Comparison of ENCODE assay signal across 22 cellular contexts in genomic region chr3:58200846-58201355, GRCh38. TPM values are rescaled to one million over a fixed set of nuclear protein-coding genes. Genes with fewer than 3 reads are reported as not detected.
A peak's percentile ranks its signal among the peaks of the same experiment; 100 is the strongest.
DNase-seq lines count a peak whose midpoint lies in the region; ATAC-seq, FAIRE-seq and TF ChIP-seq lines count a peak whose summit lies in the region.
"Had no signal": no experiment of that assay in that cellular context is flagged by ENCODE, and none has a peak within 500 bp of the region (broad histone marks: within the 10 kb centered on the region; RNA-seq: fewer than 3 reads in every experiment).

No MANE protein-coding gene starts in this region.

- CTCF ChIA-PET in PC-3 (lab: Charles Lee), result no interaction called here

- H3K36me3 ChIP-seq in lower lobe of right lung (no peaks in the 10 kb centered on the region), testis (ENCODE audit: low read depth, missing control alignments) (no peaks in the 10 kb centered on the region), PC-3 (ENCODE audit: low read depth, low read length) (no peaks in the 10 kb centered on the region)
- H3K36me3 ChIP-seq: thoracic aorta had no signal

- H3K4me3 ChIP-seq in lower lobe of right lung (no peak overlapping the region), testis (no peak overlapping the region), PC-3 (ENCODE audit: low read length) (no peak overlapping the region)
- H3K4me3 ChIP-seq: thoracic aorta had no signal

- H3K27me3 ChIP-seq in lower lobe of right lung (ENCODE audit: low read depth), result no peaks in the 10 kb centered on the region
- H3K27me3 ChIP-seq in testis, result no peaks in the 10 kb centered on the region
- no peaks in the 10 kb centered on the region for H3K27me3 ChIP-seq in PC-3 (ENCODE audit: low read length)

- intact Hi-C loops in lower lobe of right lung (cut with DNase I), result no loop called here
- intact Hi-C loops in testis (cut with DNase I; ENCODE audit: low total_unique reads), result no loop called here
- intact Hi-C loops in PC-3 (cut with micrococcal nuclease), result no loop called here

- no peak for ATAC-seq in lower lobe of right lung
- ATAC-seq in PC-3, result no peak
- ATAC-seq: activated naive CD8-positive, alpha-beta T cell treated with anti-CD3 and anti-CD28 coated beads, Interleukin-2, amount 50 U/mL, for 24 hours; activated T-helper 17 cell treated with anti-CD3 and anti-CD28 coated beads, Interleukin-2, amount 50 U/mL, for 72 hours had no signal

- no peak for TF ChIP-seq CTCF in lower lobe of right lung (IDR thresholded peaks at IDR 0.05)
- TF ChIP-seq CTCF in testis (IDR thresholded peaks at IDR 0.05), result no peak
- no peak for TF ChIP-seq CTCF in PC-3 (conservative IDR thresholded peaks at IDR 0.05; ENCODE audit: low read depth, low read length)

- no peak for FAIRE-seq in GM12891 (lab: Jason Lieb, UNC)
- FAIRE-seq: keratinocyte had no signal

- no peak overlapping the region for H3K9ac ChIP-seq in PC-3 (ENCODE audit: low read length)
- H3K9ac ChIP-seq: SK-N-SH had no signal

- TF ChIP-seq POLR2A in GM12891 (IDR thresholded peaks at IDR 0.05; ENCODE audit: low read depth, low read length) (no peak), testis (IDR thresholded peaks at IDR 0.05) (no peak)

- H3K4me2 ChIP-seq in PC-3 (ENCODE audit: low read length), result no peak overlapping the region
- H3K4me2 ChIP-seq: SK-N-SH had no signal

- POLR2A ChIA-PET in PC-3 (lab: Charles Lee; ENCODE audit: unreplicated experiment), result no interaction called here

- DNase-seq in GM12891 (ENCODE audit: insufficient read length, low spot score) (no peak), UCSD-AML1 (lab: John Stamatoyannopoulos, UW; ENCODE audit: unreplicated experiment) (peak; percentile 38), lower lobe of right lung (no peak), testis (no peak), SW480 (ENCODE audit: low spot score) (no peak), NCI-H2196 treated with DMSO at 0.1 percent for 48 hours (lab: John Stamatoyannopoulos, UW; ENCODE audit: unreplicated experiment) (no peak), PC-3 (no peak)
- DNase-seq in activated naive CD4-positive, alpha-beta T cell treated with anti-CD3 and anti-CD28 coated beads, Interleukin-2, amount 50 U/mL, for 16 hours, result no peak
- DNase-seq: activated CD4-positive, alpha-beta T cell treated with anti-CD3 and anti-CD28 coated beads for 1 hour; activated naive CD8-positive, alpha-beta T cell treated with anti-CD3 and anti-CD28 coated beads, Interleukin-2, amount 50 U/mL, for 24 hours; foreskin fibroblast; KG1; NCI-H2029 treated with DMSO at 0.1 percent for 48 hours; NCI-H446; SK-N-SH; T1000 had no signal

- H3K9me2 ChIP-seq in PC-3 (replicated peaks; ENCODE audit: low read length), result no peaks in the 10 kb centered on the region
- H3K9me2 ChIP-seq: SK-N-SH had no signal

- no peak overlapping the region for H2AFZ ChIP-seq in PC-3 (ENCODE audit: low read length)

- peaks cover 32% of the 10 kb centered on the region for H3K4me1 ChIP-seq in lower lobe of right lung
- H3K4me1 ChIP-seq in testis, result peaks cover 14% of the 10 kb centered on the region
- peaks cover 17% of the 10 kb centered on the region for H3K4me1 ChIP-seq in PC-3 (ENCODE audit: insufficient read depth, low read length)

- BruUV-seq in PC-3 (replicated peaks; lab: Mats Ljungman, UMichigan), result no TSS peak

- H3F3A ChIP-seq in PC-3 (ENCODE audit: low read length, unreplicated experiment), result no peaks in the 10 kb centered on the region

- no peaks in the 10 kb centered on the region for H3K79me2 ChIP-seq in PC-3 (ENCODE audit: low read length)

- no peaks in the 10 kb centered on the region for H3K9me3 ChIP-seq in lower lobe of right lung
- H3K9me3 ChIP-seq in testis, result no peaks in the 10 kb centered on the region
- H3K9me3 ChIP-seq in PC-3 (ENCODE audit: low read length), result no peaks in the 10 kb centered on the region
- H3K9me3 ChIP-seq: SK-N-SH, thoracic aorta had no signal

- no peaks in the 10 kb centered on the region for H4K20me1 ChIP-seq in PC-3 (ENCODE audit: low read length)

- H3K27ac ChIP-seq in lower lobe of right lung (peak overlapping the region; percentile 60), testis (peak overlapping the region; percentile 29 to 60), PC-3 (ENCODE audit: low read length) (no peak overlapping the region)
- H3K27ac ChIP-seq: thoracic aorta had no signal

- 52 to 62% methylated on average over 11 of the region's 11 CpGs for WGBS in testis, 2 donors

TF ChIP-seq in GM12891, 5 proteins besides CTCF, POLR2A, EP300 and RAD21:
- no peak for TF ChIP-seq POLR2AphosphoS5 (IDR thresholded peaks at IDR 0.05; ENCODE audit: low read depth, low read length)
- TF ChIP-seq SPI1 (IDR thresholded peaks at IDR 0.05; ENCODE audit: low read depth, low read length), result 0 out of 2 replicates have a peak, but pooled peaks have one; percentile 24

RNA-seq across cellular contexts. Expression of gene DNASE1L3, which starts 9.9 kb away (rescaled TPM):
- polyA plus RNA-seq in GM12891 (2012; ENCODE audit: low read depth, missing spikeins), result 6.6 TPM
- 12.0 TPM for total RNA-seq in lower lobe of right lung
- total RNA-seq in testis, result 1 to 10 TPM; 1.2 to 3.8 TPM
- polyA plus RNA-seq in testis (ENCODE audit: insufficient read depth, low read depth, low replicate concordance), result 8.2 TPM
- 0.36 and 0.63 TPM in 2 replicates for total RNA-seq in PC-3 (2014; rRNA removed)
- total RNA-seq: activated T-helper 17 cell treated with anti-CD3 and anti-CD28 coated beads, Interleukin-2, amount 50 U/mL, for 72 hours; Daoy; neural crest cell; RPMI7951 had no signal
- polyA plus RNA-seq: SK-N-SH had no signal

RNA-seq across cellular contexts. Expression of gene ABHD6, which starts 36.7 kb away (rescaled TPM):
- 2.8 TPM for polyA plus RNA-seq in GM12891 (2012; ENCODE audit: low read depth, missing spikeins)
- total RNA-seq in lower lobe of right lung, result 16.2 TPM
- 10 to 100 TPM; 12.1 to 17.8 TPM for total RNA-seq in testis
- polyA plus RNA-seq in testis (ENCODE audit: insufficient read depth, low read depth, low replicate concordance), result 11.7 TPM
- total RNA-seq in PC-3 (2014; rRNA removed), result 11.6 and 13.4 TPM in 2 replicates
